35 cellular contexts compared by ENCODE assay signal in genomic region chr15:81175496-81175895, GRCh38. TPM values are rescaled to one million over a fixed set of nuclear protein-coding genes. Genes with fewer than 3 reads are reported as not detected.
"Had no signal": no experiment of that assay in that cellular context is flagged by ENCODE, and none has a peak within 500 bp of the region (broad histone marks: within the 10 kb centered on the region; RNA-seq: fewer than 3 reads in every experiment).

No MANE protein-coding gene starts in this region.

- ATAC-seq: activated CD4-positive, alpha-beta T cell treated with anti-CD3 and anti-CD28 coated beads for 36 hours; activated CD8-positive, alpha-beta memory T cell treated with anti-CD3 and anti-CD28 coated beads, Interleukin-2, amount 10 ng/mL, durations not matched to agents 7 days and 5 days; activated CD8-positive, alpha-beta T cell treated with anti-CD3 and anti-CD28 coated beads, Interleukin-2, amount 10 ng/mL, durations not matched to agents 7 days and 5 days; effector memory CD8-positive, alpha-beta T cell had no signal

- H3K27ac Mint-ChIP-seq: activated CD4-positive, alpha-beta memory T cell treated with anti-CD3 and anti-CD28 coated beads for 36 hours; activated CD4-positive, alpha-beta T cell treated with anti-CD3 and anti-CD28 coated beads for 36 hours; activated CD4-positive, alpha-beta T cell treated with anti-CD3 and anti-CD28 coated beads, Interleukin-2, amount 10 ng/mL, durations not matched to agents 24 days and 14 days; activated CD8-positive, alpha-beta memory T cell treated with anti-CD3 and anti-CD28 coated beads, Interleukin-2, amount 10 ng/mL, durations not matched to agents 7 days and 5 days; activated CD8-positive, alpha-beta T cell treated with anti-CD3 and anti-CD28 coated beads, Interleukin-2, amount 10 ng/mL, durations not matched to agents 7 days and 5 days; activated naive CD4-positive, alpha-beta T cell treated with anti-CD3 and anti-CD28 coated beads for 36 hours; activated naive CD4-positive, alpha-beta T cell treated with anti-CD3 and anti-CD28 coated beads, Interleukin-2, amount 50 U/mL, for 24 hours; activated naive CD8-positive, alpha-beta T cell treated with anti-CD3 and anti-CD28 coated beads, Interleukin-2, amount 10 ng/mL, durations not matched to agents 7 days and 5 days; activated T-helper 1 cell treated with anti-CD3 and anti-CD28 coated beads, Interleukin-12 subunit alpha, Interleukin-12 subunit beta, Interleukin-2, Interleukin-4 antibody, amounts not matched to agents 30 ng/mL and 10 ng/mL and 1 ng/mL, durations not matched to agents 14 hours and 24 hours and 36 hours; activated T-helper 2 cell treated with anti-CD3 and anti-CD28 coated beads, Interferon-gamma antibody, Interleukin-2, Interleukin-4, amounts not matched to agents 10 μg/mL and 5 μg/mL and 100 μg/mL, durations not matched to agents 14 hours and 24 hours and 36 hours; effector memory CD8-positive, alpha-beta T cell had no signal

- H3K4me3 ChIP-seq: esophagus squamous epithelium, gastroesophageal sphincter had no signal

- H3K9me3 Mint-ChIP-seq: activated CD4-positive, alpha-beta memory T cell treated with anti-CD3 and anti-CD28 coated beads for 36 hours; activated CD4-positive, alpha-beta T cell treated with anti-CD3 and anti-CD28 coated beads, Interleukin-2, amount 10 ng/mL, durations not matched to agents 24 days and 14 days; activated naive CD4-positive, alpha-beta T cell treated with anti-CD3 and anti-CD28 coated beads for 36 hours; activated naive CD4-positive, alpha-beta T cell treated with anti-CD3 and anti-CD28 coated beads, Interleukin-2, amount 50 U/mL, for 24 hours; activated naive CD8-positive, alpha-beta T cell treated with anti-CD3 and anti-CD28 coated beads, Interleukin-2, amount 10 ng/mL, durations not matched to agents 7 days and 5 days; activated T-helper 1 cell treated with anti-CD3 and anti-CD28 coated beads, Interleukin-12 subunit alpha, Interleukin-12 subunit beta, Interleukin-2, Interleukin-4 antibody, amounts not matched to agents 30 ng/mL and 10 ng/mL and 1 ng/mL, durations not matched to agents 14 hours and 24 hours and 36 hours; activated T-helper 2 cell treated with anti-CD3 and anti-CD28 coated beads, Interferon-gamma antibody, Interleukin-2, Interleukin-4, amounts not matched to agents 10 μg/mL and 5 μg/mL and 100 μg/mL, durations not matched to agents 14 hours and 24 hours and 36 hours; effector memory CD8-positive, alpha-beta T cell had no signal

- H3K36me3 Mint-ChIP-seq: activated CD4-positive, alpha-beta memory T cell treated with anti-CD3 and anti-CD28 coated beads for 36 hours; activated CD8-positive, alpha-beta memory T cell treated with anti-CD3 and anti-CD28 coated beads, Interleukin-2, amount 10 ng/mL, durations not matched to agents 7 days and 5 days; activated naive CD4-positive, alpha-beta T cell treated with anti-CD3 and anti-CD28 coated beads, Interleukin-2, amount 50 U/mL, for 24 hours; activated naive CD8-positive, alpha-beta T cell treated with anti-CD3 and anti-CD28 coated beads, Interleukin-2, amount 10 ng/mL, durations not matched to agents 7 days and 5 days had no signal

- FAIRE-seq: astrocyte, bronchial epithelial cell, colon had no signal

- H3K27ac ChIP-seq: brain microvascular endothelial cell had no signal

- H3K36me3 ChIP-seq: brain microvascular endothelial cell, esophagus squamous epithelium, gastroesophageal sphincter had no signal

- H3K9me3 ChIP-seq: esophagus squamous epithelium, gastroesophageal sphincter had no signal

- DNase-seq: activated CD4-positive, alpha-beta memory T cell treated with anti-CD3 and anti-CD28 coated beads for 36 hours; activated CD4-positive, alpha-beta T cell treated with anti-CD3 and anti-CD28 coated beads for 36 hours; activated CD4-positive, alpha-beta T cell treated with anti-CD3 and anti-CD28 coated beads, Interleukin-2, amount 10 ng/mL, durations not matched to agents 24 days and 14 days; activated CD4-positive, CD25-positive, alpha-beta regulatory T cell; activated CD4-positive, CD25-positive, alpha-beta regulatory T cell treated with anti-CD3 and anti-CD28 coated beads, Interleukin-2, amount 50 U/mL, for 72 hours; activated CD8-positive, alpha-beta memory T cell treated with anti-CD3 and anti-CD28 coated beads, Interleukin-2, amount 10 ng/mL, durations not matched to agents 7 days and 5 days; activated CD8-positive, alpha-beta memory T cell treated with anti-CD3 and anti-CD28 coated beads, Interleukin-2, amount 50 U/mL, for 4 hours; activated CD8-positive, alpha-beta T cell treated with anti-CD3 and anti-CD28 coated beads, Interleukin-2, amount 10 ng/mL, durations not matched to agents 7 days and 5 days; activated effector memory CD4-positive, alpha-beta T cell treated with anti-CD3 and anti-CD28 coated beads, Interleukin-2, amount 50 U/mL, for 16 hours; activated naive CD4-positive, alpha-beta T cell treated with anti-CD3 and anti-CD28 coated beads for 36 hours; activated naive CD8-positive, alpha-beta T cell treated with anti-CD3 and anti-CD28 coated beads, Interleukin-2, amount 10 ng/mL, durations not matched to agents 7 days and 5 days; activated T-cell treated with anti-CD3 and anti-CD28 coated beads, Interleukin-2, amount 50 U/mL, for 1 hour; activated T-cell treated with anti-CD3 and anti-CD28 coated beads, Interleukin-2, amount 50 U/mL, for 48 hours; amniotic stem cell; brain microvascular endothelial cell; caudate nucleus; cortex of kidney; dermis blood vessel endothelial cell; effector CD4-positive, alpha-beta T cell; effector memory CD8-positive, alpha-beta T cell; esophagus squamous epithelium; foreskin melanocyte; T-helper 2 cell had no signal

- H3K27me3 ChIP-seq: brain microvascular endothelial cell, gastroesophageal sphincter had no signal

RNA-seq across cellular contexts. Expression of gene IL16, which starts 21.2 kb away (rescaled TPM):
- total RNA-seq: fibroblast of villous mesenchyme had no signal

RNA-seq across cellular contexts. Expression of gene CFAP161, which starts 41.4 kb away (rescaled TPM):
- total RNA-seq: activated CD4-positive, alpha-beta memory T cell treated with anti-CD3 and anti-CD28 coated beads for 36 hours; activated CD4-positive, alpha-beta T cell treated with anti-CD3 and anti-CD28 coated beads for 36 hours; activated CD4-positive, alpha-beta T cell treated with anti-CD3 and anti-CD28 coated beads, Interleukin-2, amount 10 ng/mL, durations not matched to agents 24 days and 14 days; activated CD8-positive, alpha-beta memory T cell treated with anti-CD3 and anti-CD28 coated beads for 36 hours; activated CD8-positive, alpha-beta memory T cell treated with anti-CD3 and anti-CD28 coated beads, Interleukin-2, amount 10 ng/mL, durations not matched to agents 7 days and 5 days; activated CD8-positive, alpha-beta T cell treated with anti-CD3 and anti-CD28 coated beads, Interleukin-2, amount 10 ng/mL, durations not matched to agents 7 days and 5 days; activated naive CD4-positive, alpha-beta T cell treated with anti-CD3 and anti-CD28 coated beads for 36 hours; activated naive CD8-positive, alpha-beta T cell treated with anti-CD3 and anti-CD28 coated beads, Interleukin-2, amount 10 ng/mL, durations not matched to agents 7 days and 5 days; activated T-helper 1 cell treated with anti-CD3 and anti-CD28 coated beads, Interleukin-12 subunit alpha, Interleukin-12 subunit beta, Interleukin-2, Interleukin-4 antibody, amounts not matched to agents 30 ng/mL and 10 ng/mL and 1 ng/mL, durations not matched to agents 14 hours and 24 hours and 36 hours; activated T-helper 2 cell treated with anti-CD3 and anti-CD28 coated beads, Interferon-gamma antibody, Interleukin-2, Interleukin-4, amounts not matched to agents 10 μg/mL and 5 μg/mL and 100 μg/mL, durations not matched to agents 14 hours and 24 hours and 36 hours; chondrocyte; T-helper 1 cell treated with Interleukin-12 subunit alpha and Interleukin-12 subunit beta and Interleukin-4 antibody, amounts not matched to agents 30 ng/mL and 1 ng/mL, for 36 hours had no signal
- polyA plus RNA-seq: fibroblast of lung had no signal
